In genomic region chr7:101940830-101941229, GRCh38 we compare ENCODE assay signal across 1 cellular context.
TF ChIP-seq lines count a peak whose summit lies in the region.

No MANE protein-coding gene starts in this region.

TF ChIP-seq in GM12878, 131 proteins besides CTCF, POLR2A, EP300 and RAD21:
- TF ChIP-seq HCFC1 (IDR thresholded peaks at IDR 0.05; ENCODE audit: low read length) = no peak
- TF ChIP-seq GABPA (IDR thresholded peaks at IDR 0.05; ENCODE audit: low read depth) = no peak
- no peak for TF ChIP-seq SUPT20H (IDR thresholded peaks at IDR 0.05; ENCODE audit: borderline replicate concordance, control insufficient read depth, low read depth, low read length)
- TF ChIP-seq NR2C1 (IDR thresholded peaks at IDR 0.05) = no peak
- no peak for TF ChIP-seq MEF2B (IDR thresholded peaks at IDR 0.05; ENCODE audit: partially characterized antibody, poor library complexity, severe bottlenecking)
- TF ChIP-seq TCF3 (IDR thresholded peaks at IDR 0.05; ENCODE audit: borderline replicate concordance, insufficient read depth, low read depth, low read length) = no peak
- no peak for TF ChIP-seq SKIL (IDR thresholded peaks at IDR 0.05; ENCODE audit: low read depth, poor library complexity, severe bottlenecking)
- TF ChIP-seq BACH1 (IDR thresholded peaks at IDR 0.05; ENCODE audit: borderline replicate concordance) = no peak
- no peak for TF ChIP-seq KAT2A (conservative IDR thresholded peaks at IDR 0.05; ENCODE audit: control insufficient read depth, low read depth, low read length)
- TF ChIP-seq HDGF (IDR thresholded peaks at IDR 0.05) = no peak
- TF ChIP-seq RBBP5 (conservative IDR thresholded peaks at IDR 0.05) = no peak
- TF ChIP-seq MXI1 (IDR thresholded peaks at IDR 0.05; ENCODE audit: low read depth, low read length) = no peak
- TF ChIP-seq CBFB (IDR thresholded peaks at IDR 0.05; ENCODE audit: low read depth) = no peak
- no peak for TF ChIP-seq RB1 (IDR thresholded peaks at IDR 0.05; ENCODE audit: borderline replicate concordance)
- no peak for TF ChIP-seq SMC3 (IDR thresholded peaks at IDR 0.05; ENCODE audit: borderline replicate concordance, low read length)
- no peak for TF ChIP-seq CREM (IDR thresholded peaks at IDR 0.05; ENCODE audit: low read depth)
- no peak for TF ChIP-seq LARP7 (IDR thresholded peaks at IDR 0.05)
- TF ChIP-seq TCF12 (IDR thresholded peaks at IDR 0.05; ENCODE audit: low read depth, low read length) = no peak
- no peak for TF ChIP-seq NFIC (IDR thresholded peaks at IDR 0.05; ENCODE audit: low read depth, low read length)
